In the genomic region with DNA sequence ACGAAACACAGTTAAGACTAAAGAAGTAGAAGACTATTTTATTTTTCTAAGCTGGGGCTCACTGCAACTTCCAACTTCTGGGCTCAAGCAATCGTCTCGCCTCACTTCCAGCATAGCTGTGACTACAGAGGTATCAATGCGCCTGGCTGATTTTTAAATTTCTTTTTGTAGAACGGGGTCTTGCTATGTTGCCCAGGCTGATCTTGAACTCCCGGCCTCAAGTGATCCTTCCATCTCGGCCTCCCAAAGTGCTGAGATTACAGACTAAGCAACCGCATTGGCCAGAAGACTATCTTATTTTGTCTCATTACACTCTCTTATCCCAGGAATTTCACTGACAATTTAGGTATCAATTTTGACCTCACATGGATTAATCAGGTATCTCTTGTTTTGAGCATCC, we compare ENCODE assay signal across 8 cellular contexts. TPM values are rescaled to one million over a fixed set of nuclear protein-coding genes. Genes with fewer than 3 reads are reported as not detected.
DNase-seq lines count a peak whose midpoint lies in the region; ATAC-seq and TF ChIP-seq lines count a peak whose summit lies in the region.

No MANE protein-coding gene starts in this region.

- peaks cover 5% of the 10 kb centered on the region for H3K36me3 ChIP-seq in CD4-positive, CD25-positive, alpha-beta regulatory T cell (ENCODE audit: control insufficient read depth, insufficient read depth, low read length)
- H3K36me3 ChIP-seq in MG63, result peaks cover 2% of the 10 kb centered on the region

- H3K27ac ChIP-seq in CD4-positive, CD25-positive, alpha-beta regulatory T cell (ENCODE audit: insufficient read depth, low read length, poor library complexity, severe bottlenecking), result no peak overlapping the region
- H3K27ac ChIP-seq in dorsolateral prefrontal cortex, result no peak overlapping the region

- no peaks in the 10 kb centered on the region for H3K27me3 Mint-ChIP-seq in CD4-positive, CD25-positive, alpha-beta regulatory T cell
- H3K27me3 Mint-ChIP-seq in nephron progenitor cell (ENCODE audit: low read depth, poor library complexity), result no peaks in the 10 kb centered on the region

- no peaks in the 10 kb centered on the region for H3K9me3 ChIP-seq in CD4-positive, CD25-positive, alpha-beta regulatory T cell (ENCODE audit: control insufficient read depth in 2 of 2, low read length in 2 of 2)
- no peaks in the 10 kb centered on the region for H3K9me3 ChIP-seq in MG63

- no peak for TF ChIP-seq CTCF in dorsolateral prefrontal cortex (IDR thresholded peaks at IDR 0.05 in 54 of 56, conservative IDR thresholded peaks at IDR 0.05 in 2 of 56; ENCODE audit: low read depth in 1 of 56, partially characterized antibody in 56 of 56)
- TF ChIP-seq CTCF in nephron progenitor cell (IDR thresholded peaks at IDR 0.05), result no peak

- intact Hi-C loops in dorsolateral prefrontal cortex (cut with DNase I), result no loop called here

- H3K27ac Mint-ChIP-seq in CD4-positive, CD25-positive, alpha-beta regulatory T cell, result peak overlapping the region; percentile 80 to 99 (median 89)
- H3K27ac Mint-ChIP-seq in nephron progenitor cell, result no peak overlapping the region

- H3K27me3 ChIP-seq in CD4-positive, CD25-positive, alpha-beta regulatory T cell (ENCODE audit: control insufficient read depth, insufficient read depth, low read length), result no peaks in the 10 kb centered on the region
- H3K27me3 ChIP-seq in MG63 (no peaks in the 10 kb centered on the region), dorsolateral prefrontal cortex (no peaks in the 10 kb centered on the region)

- peak overlapping the region; percentile 98 to 99 (median 98) for H3K4me3 Mint-ChIP-seq in CD4-positive, CD25-positive, alpha-beta regulatory T cell
- H3K4me3 Mint-ChIP-seq in nephron progenitor cell, result peak overlapping the region; percentile 99

- H3K4me1 Mint-ChIP-seq in CD4-positive, CD25-positive, alpha-beta regulatory T cell, result peaks cover 28 to 56% (median 35%) of the 10 kb centered on the region in 4 donors
- peaks cover 32% of the 10 kb centered on the region for H3K4me1 Mint-ChIP-seq in nephron progenitor cell

- peaks cover 28% of the 10 kb centered on the region for H3K4me1 ChIP-seq in CD4-positive, CD25-positive, alpha-beta regulatory T cell (ENCODE audit: control insufficient read depth, insufficient read depth, low read length, poor library complexity, severe bottlenecking)

- H3K9me3 Mint-ChIP-seq in CD4-positive, CD25-positive, alpha-beta regulatory T cell, result no peaks in the 10 kb centered on the region
- H3K9me3 Mint-ChIP-seq in nephron progenitor cell, result no peaks in the 10 kb centered on the region

- ATAC-seq in CD4-positive, CD25-positive, alpha-beta regulatory T cell (ENCODE audit: low read depth in 2 of 2), result no peak

- no peak for DNase-seq in CD4-positive, CD25-positive, alpha-beta regulatory T cell
- DNase-seq in MG63 (no peak), dorsolateral prefrontal cortex (no peak), nephron progenitor cell (no peak), islet precursor cell (no peak), NCI-H128 (lab: John Stamatoyannopoulos, UW; ENCODE audit: unreplicated experiment) (no peak), NCI-H510A treated with DMSO at 0.1 percent for 48 hours (lab: John Stamatoyannopoulos, UW) (no peak), SW480 (ENCODE audit: low spot score) (no peak)

- peaks cover 12% of the 10 kb centered on the region for H3K36me3 Mint-ChIP-seq in CD4-positive, CD25-positive, alpha-beta regulatory T cell
- H3K36me3 Mint-ChIP-seq in nephron progenitor cell (ENCODE audit: low read depth), result no peaks in the 10 kb centered on the region

- peak overlapping the region; percentile 85 for H3K4me3 ChIP-seq in CD4-positive, CD25-positive, alpha-beta regulatory T cell (ENCODE audit: low read depth, low read length)
- peak overlapping the region; percentile 89 for H3K4me3 ChIP-seq in MG63
- peak overlapping the region in 56 of 59 donors; percentile 69 to 97 (median 88) for H3K4me3 ChIP-seq in dorsolateral prefrontal cortex

RNA-seq across cellular contexts. Expression of a gene that starts 1.2 kb away (rescaled TPM):
- 17.0 TPM for total RNA-seq in CD4-positive, CD25-positive, alpha-beta regulatory T cell
- polyA plus RNA-seq in CD4-positive, CD25-positive, alpha-beta regulatory T cell, result 10 to 100 TPM; 32.5 to 41.5 (median 34.1) TPM
- 19.2 and 38.2 TPM in 2 replicates for total RNA-seq in MG63 (2014; rRNA removed; shearing (Covaris generic); ENCODE audit: low replicate concordance)
- 10 to 100 TPM; 26.6 to 58.4 (median 43.5) TPM for total RNA-seq in dorsolateral prefrontal cortex

RNA-seq across cellular contexts. Expression of a gene that starts 53.4 kb away (rescaled TPM):
- total RNA-seq in CD4-positive, CD25-positive, alpha-beta regulatory T cell, result 66.1 TPM
- 10 to 100 TPM; 50.3 to 58.4 (median 53.0) TPM for polyA plus RNA-seq in CD4-positive, CD25-positive, alpha-beta regulatory T cell
- total RNA-seq in MG63 (2014; rRNA removed; shearing (Covaris generic); ENCODE audit: low replicate concordance), result 6.2 and 14.4 TPM in 2 replicates
- total RNA-seq in dorsolateral prefrontal cortex, result 100 to 1,000 TPM in 59 of 120 experiments, 10 to 100 TPM in 61; 61.3 to 136 (median 99.5) TPM

RNA-seq across cellular contexts. Expression of a gene that starts 57.0 kb away (rescaled TPM):
- 143 TPM for total RNA-seq in CD4-positive, CD25-positive, alpha-beta regulatory T cell
- 100 to 1,000 TPM; 468 to 637 (median 518) TPM for polyA plus RNA-seq in CD4-positive, CD25-positive, alpha-beta regulatory T cell
- 583 and 635 TPM in 2 replicates for total RNA-seq in MG63 (2014; rRNA removed; shearing (Covaris generic); ENCODE audit: low replicate concordance)
- total RNA-seq in dorsolateral prefrontal cortex, result 100 to 1,000 TPM in 101 of 120 experiments, 10 to 100 TPM in 19; 70.3 to 166 (median 124) TPM
